Comparison of ENCODE assay signal across 10 cellular contexts in genomic region chr5:145101246-145101645, GRCh38.
DNase-seq lines count a peak whose midpoint lies in the region; ATAC-seq and TF ChIP-seq lines count a peak whose summit lies in the region.
"Had no signal": no experiment of that assay in that cellular context is flagged by ENCODE, and none has a peak within 500 bp of the region (broad histone marks: within the 10 kb centered on the region; RNA-seq: fewer than 3 reads in every experiment).

No MANE protein-coding gene starts in this region.

- no peaks in the 10 kb centered on the region for H3K27me3 Mint-ChIP-seq in endodermal cell (ENCODE audit: insufficient read depth)
- H3K27me3 Mint-ChIP-seq in type B pancreatic cell: no peaks in the 10 kb centered on the region
- H3K27me3 Mint-ChIP-seq: stimulated activated naive CD8-positive, alpha-beta T cell treated with anti-CD3 and anti-CD28 coated beads, Interleukin-15, Interleukin-2, amounts not matched to agents 100 ng/mL and 50 ng/mL, for 24 hours had no signal

- H3K9me3 Mint-ChIP-seq in endodermal cell: peaks cover 7% of the 10 kb centered on the region
- H3K9me3 Mint-ChIP-seq in type B pancreatic cell: no peaks in the 10 kb centered on the region

- H3K4me1 Mint-ChIP-seq in endodermal cell (peaks cover 6% of the 10 kb centered on the region), type B pancreatic cell (ENCODE audit: unreplicated experiment) (no peaks in the 10 kb centered on the region)

- no peak overlapping the region for H3K27ac ChIP-seq in endodermal cell (ENCODE audit: low read depth, low read length)

- no peaks in the 10 kb centered on the region for H3K36me3 Mint-ChIP-seq in endodermal cell (ENCODE audit: low read depth)
- H3K36me3 Mint-ChIP-seq in type B pancreatic cell: no peaks in the 10 kb centered on the region

- 86% methylated on average over 3 of the region's 3 CpGs; no CpG with 5 or more reads in 1 of the 2 experiments for WGBS in endodermal cell (ENCODE audit: insufficient coverage in 1 of 2, insufficient read length in 1 of 2), 2 experiments

- H3K4me3 Mint-ChIP-seq in endodermal cell: no peak overlapping the region
- H3K4me3 Mint-ChIP-seq in type B pancreatic cell: no peak overlapping the region
- H3K4me3 Mint-ChIP-seq: stimulated activated naive CD8-positive, alpha-beta T cell treated with anti-CD3 and anti-CD28 coated beads, Interleukin-15, Interleukin-2, amounts not matched to agents 100 ng/mL and 50 ng/mL, for 24 hours had no signal

- H3K27me3 ChIP-seq in endodermal cell (ENCODE audit: control insufficient read depth, insufficient read depth, low read length, poor library complexity, severe bottlenecking): no peaks in the 10 kb centered on the region

- H3K4me3 ChIP-seq in endodermal cell (ENCODE audit: low read length): no peak overlapping the region

- H3K36me3 ChIP-seq in endodermal cell (ENCODE audit: control insufficient read depth, insufficient read depth, low read length): no peaks in the 10 kb centered on the region

- H3K9me3 ChIP-seq in endodermal cell (ENCODE audit: control insufficient read depth, low read length): no peaks in the 10 kb centered on the region

- TF ChIP-seq CTCF in endodermal cell (conservative IDR thresholded peaks at IDR 0.05): peak; percentile 83
- peak; percentile 60 for TF ChIP-seq CTCF in type B pancreatic cell (conservative IDR thresholded peaks at IDR 0.05)

- DNase-seq in NCI-H82 (lab: John Stamatoyannopoulos, UW) (peak; percentile 26), NCI-H82 treated with DMSO at 0.1 percent for 48 hours (lab: John Stamatoyannopoulos, UW; ENCODE audit: unreplicated experiment) (no peak), NCI-H69 (lab: John Stamatoyannopoulos, UW) (peak; percentile 50), endodermal cell (no peak), type B pancreatic cell (ENCODE audit: extremely low spot score, unreplicated experiment) (no peak), left lobe of liver (ENCODE audit: low spot score) (no peak), COLO829 (ENCODE audit: low spot score) (no peak)
- DNase-seq: NCI-H2227 treated with DMSO at 0.1 percent for 48 hours had no signal

- ATAC-seq in left lobe of liver: no peak
- no peak for ATAC-seq in HG02759 (IDR thresholded peaks at IDR 0.05; ENCODE audit: unreplicated experiment)

- no peaks in the 10 kb centered on the region for H3K4me1 ChIP-seq in endodermal cell (ENCODE audit: control insufficient read depth, insufficient read depth, low read length)

- no peak overlapping the region for H3K9ac ChIP-seq in endodermal cell (ENCODE audit: extremely low read depth, low read length, poor library complexity, severe bottlenecking)

- H3K27ac Mint-ChIP-seq in endodermal cell (no peak overlapping the region), type B pancreatic cell (no peak overlapping the region)
- H3K27ac Mint-ChIP-seq: stimulated activated naive CD8-positive, alpha-beta T cell treated with anti-CD3 and anti-CD28 coated beads, Interleukin-15, Interleukin-2, amounts not matched to agents 100 ng/mL and 50 ng/mL, for 24 hours had no signal

Comparison
In these comparisons a context has a peak if more than half of its experiments do, and no peak if none do; other contexts are left out.
1. DNase-seq: peak in NCI-H82 (single experiment) and NCI-H69 (single experiment); none in NCI-H82 treated with DMSO at 0.1 percent for 48 hours (single experiment), endodermal cell (single experiment), type B pancreatic cell (single experiment), left lobe of liver (single experiment) and COLO829 (single experiment).